Comparison of ENCODE assay signal across 8 cellular contexts in the genomic region with DNA sequence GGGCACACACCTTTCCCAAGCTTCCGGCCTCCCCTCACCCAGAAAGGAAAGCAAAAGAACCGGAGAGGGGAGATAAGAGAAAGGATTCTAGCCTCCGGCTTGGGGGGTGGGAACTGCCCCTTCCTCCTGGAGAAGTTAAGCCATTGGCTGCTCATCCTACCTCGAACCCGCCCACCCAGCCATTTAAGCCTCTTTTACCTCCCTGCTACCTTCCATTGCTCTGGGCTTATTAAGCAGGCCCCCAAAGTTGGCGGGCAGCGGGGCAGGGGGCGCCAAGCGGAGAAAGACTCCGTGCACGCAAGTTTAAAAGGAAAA. TPM values are rescaled to one million over a fixed set of nuclear protein-coding genes. Genes with fewer than 3 reads are reported as not detected.
DNase-seq lines count a peak whose midpoint lies in the region; ATAC-seq, FAIRE-seq and TF ChIP-seq lines count a peak whose summit lies in the region.

No MANE protein-coding gene starts in this region.

- BruUV-seq in endothelial cell of umbilical vein (replicated peaks; lab: Mats Ljungman, UMichigan) = no TSS peak

- peak overlapping the region; percentile 97 for H3K18ac ChIP-seq in mesendoderm (ENCODE audit: low read length)

- H4K20me1 ChIP-seq in endothelial cell of umbilical vein (replicated peaks; ENCODE audit: control insufficient read depth, extremely low read depth, insufficient read depth, low read length) = no peaks in the 10 kb centered on the region

- CTCF ChIA-PET in endothelial cell of umbilical vein (lab: Charles Lee) = interaction anchor here (1.2 to 5.1 kb wide), 10 partner anchors 48 to 494 kb away, joined by 3 to 65 read pairs (median 10); no protein-coding TSS in a partner anchor

- no peaks in the 10 kb centered on the region for H3K27me3 Mint-ChIP-seq in stimulated activated naive B cell treated with anti-CD40 and anti-IgM and Interleukin-4, amounts not matched to agents 10 μg/mL and 1 μg/mL and 100 μg/mL, for 72 hours

- DNase-seq in Ammon's horn (ENCODE audit: low spot score) = peak; percentile 84
- DNase-seq in HPDE6-E6E7 (ENCODE audit: extremely low spot score) = peak; percentile 78
- peak; percentile 97 for DNase-seq in NCI-H69 (lab: John Stamatoyannopoulos, UW)
- peak; percentile 58 for DNase-seq in activated CD4-positive, alpha-beta T cell treated with anti-CD3 and anti-CD28 coated beads, Interleukin-2, amount 50 U/mL, for 1 hour
- DNase-seq in endothelial cell of umbilical vein (ENCODE audit: low read depth, low spot score) = peak; percentile 95
- peak; percentile 99 for DNase-seq in mesendoderm
- DNase-seq in stimulated activated naive B cell treated with anti-CD40 and anti-IgM and Interleukin-4, amounts not matched to agents 10 μg/mL and 1 μg/mL and 100 μg/mL, for 72 hours = peak; percentile 46

- H3K56ac ChIP-seq in mesendoderm (ENCODE audit: low read length) = peak overlapping the region; percentile 99

- peak overlapping the region; percentile 99 for H3K4ac ChIP-seq in mesendoderm (ENCODE audit: low read depth, low read length)

- H4K5ac ChIP-seq in mesendoderm (ENCODE audit: low read length) = no peak overlapping the region

- dilution Hi-C loops in endothelial cell of umbilical vein (cut with MboI; ENCODE audit: extremely low pct_ligation_motif_present, low sequenced_read_pairs) = no loop called here

- peaks cover 40% of the 10 kb centered on the region for H3K79me2 ChIP-seq in endothelial cell of umbilical vein (ENCODE audit: control insufficient read depth, insufficient read depth, low read length)
- peaks cover 18% of the 10 kb centered on the region for H3K79me2 ChIP-seq in mesendoderm (ENCODE audit: control insufficient read depth, insufficient read depth, low read length)

- H3K9me3 ChIP-seq in endothelial cell of umbilical vein (replicated peaks; ENCODE audit: control insufficient read depth, insufficient read depth, low read length) = no peaks in the 10 kb centered on the region

- H3K23ac ChIP-seq in mesendoderm (ENCODE audit: low read length) = no peak overlapping the region

- H3K4me1 Mint-ChIP-seq in stimulated activated naive B cell treated with anti-CD40 and anti-IgM and Interleukin-4, amounts not matched to agents 10 μg/mL and 1 μg/mL and 100 μg/mL, for 72 hours = peaks cover 14 to 48% of the 10 kb centered on the region in 2 donors

- H3K9me3 Mint-ChIP-seq in stimulated activated naive B cell treated with anti-CD40 and anti-IgM and Interleukin-4, amounts not matched to agents 10 μg/mL and 1 μg/mL and 100 μg/mL, for 72 hours = no peaks in the 10 kb centered on the region

- ATAC-seq in stimulated activated naive B cell treated with anti-CD40 and anti-IgM and Interleukin-4, amounts not matched to agents 10 μg/mL and 1 μg/mL and 100 μg/mL, for 72 hours (replicated peaks) = peak; percentile 40 to 44
- no peak for ATAC-seq in GM19023 (IDR thresholded peaks at IDR 0.05; ENCODE audit: unreplicated experiment)

- peak overlapping the region; percentile 88 to 95 for H3K4me3 Mint-ChIP-seq in stimulated activated naive B cell treated with anti-CD40 and anti-IgM and Interleukin-4, amounts not matched to agents 10 μg/mL and 1 μg/mL and 100 μg/mL, for 72 hours

- POLR2A ChIA-PET in endothelial cell of umbilical vein (lab: Charles Lee) = interaction anchor here (1.9 to 3.0 kb wide), 2 partner anchors 57 to 101 kb away, joined by 7 to 17 read pairs; no protein-coding TSS in a partner anchor

- H3K27ac ChIP-seq in endothelial cell of umbilical vein (ENCODE audit: insufficient read depth, low read depth, low read length) (peak overlapping the region; percentile 99), mesendoderm (ENCODE audit: low read depth, low read length) (peak overlapping the region; percentile 100)

- H3K27me3 ChIP-seq in endothelial cell of umbilical vein (ENCODE audit: control insufficient read depth in 2 of 2, insufficient read depth in 2 of 2, low read length in 2 of 2) (no peaks in the 10 kb centered on the region), mesendoderm (ENCODE audit: insufficient read depth, low read length, poor library complexity) (no peaks in the 10 kb centered on the region)

- H3K36me3 ChIP-seq in endothelial cell of umbilical vein (ENCODE audit: control insufficient read depth in 2 of 2, extremely low read depth in 1 of 2, insufficient read depth in 2 of 2, low read length in 2 of 2) (no peaks in the 10 kb centered on the region), mesendoderm (ENCODE audit: control insufficient read depth, insufficient read depth, low read length) (no peaks in the 10 kb centered on the region)

- H3K4me2 ChIP-seq in endothelial cell of umbilical vein (ENCODE audit: insufficient read depth, low read length) (peak overlapping the region; percentile 95), mesendoderm (ENCODE audit: low read length) (peak overlapping the region; percentile 92)

- no peak overlapping the region for H2BK15ac ChIP-seq in mesendoderm (replicated peaks; ENCODE audit: low read depth)

- H4K8ac ChIP-seq in mesendoderm (ENCODE audit: low read depth, low read length) = peak overlapping the region; percentile 90

- H3K9me1 ChIP-seq in endothelial cell of umbilical vein (replicated peaks; ENCODE audit: control insufficient read depth, extremely low read depth, insufficient read depth, low read length) = no peaks in the 10 kb centered on the region

- peaks cover 7% of the 10 kb centered on the region for H3K79me1 ChIP-seq in mesendoderm (ENCODE audit: low read length)

- H3K9ac ChIP-seq in endothelial cell of umbilical vein (replicated peaks; ENCODE audit: extremely low read depth, insufficient read depth, low read length) = peak overlapping the region; percentile 99
- H3K9ac ChIP-seq in mesendoderm (ENCODE audit: low read length) = peak overlapping the region; percentile 98

- no peak overlapping the region for H2BK5ac ChIP-seq in mesendoderm (ENCODE audit: low read length)

- H3K4me3 ChIP-seq in endothelial cell of umbilical vein (replicated peaks in 1 of 3; ENCODE audit: insufficient read depth in 1 of 3, low read depth in 1 of 3, low read length in 3 of 3) (peak overlapping the region; percentile 61 to 91 (median 64)), mesendoderm (ENCODE audit: low read length) (peak overlapping the region; percentile 94)

- no peak for TF ChIP-seq CTCF in endothelial cell of umbilical vein (IDR thresholded peaks at IDR 0.05; ENCODE audit: extremely low read depth in 1 of 2, insufficient read depth in 1 of 2, low read depth in 1 of 2, low read length in 2 of 2)

- no peaks in the 10 kb centered on the region for H3K36me3 Mint-ChIP-seq in stimulated activated naive B cell treated with anti-CD40 and anti-IgM and Interleukin-4, amounts not matched to agents 10 μg/mL and 1 μg/mL and 100 μg/mL, for 72 hours

- intact Hi-C loops in endothelial cell of umbilical vein (cut with micrococcal nuclease) = loop anchor here (1.0 to 5.0 kb wide), 16 partner anchors 25 to 494 kb away; a partner anchor contains a TSS

- no peak overlapping the region for H2BK120ac ChIP-seq in mesendoderm (ENCODE audit: low read depth, low read length)

- peak overlapping the region; percentile 65 for H3K27ac Mint-ChIP-seq in stimulated activated naive B cell treated with anti-CD40 and anti-IgM and Interleukin-4, amounts not matched to agents 10 μg/mL and 1 μg/mL and 100 μg/mL, for 72 hours

- H3K4me1 ChIP-seq in endothelial cell of umbilical vein (ENCODE audit: control insufficient read depth, extremely low read depth, insufficient read depth, low read length) (peaks cover 10% of the 10 kb centered on the region), mesendoderm (ENCODE audit: control insufficient read depth, low read depth, low read length) (no peaks in the 10 kb centered on the region)

- H2AFZ ChIP-seq in endothelial cell of umbilical vein (ENCODE audit: low read depth, low read length) = no peak overlapping the region

- peak; percentile 94 for TF ChIP-seq POLR2A in endothelial cell of umbilical vein (IDR thresholded peaks at IDR 0.05; ENCODE audit: low read depth, low read length)

- WGBS in mesendoderm (ENCODE audit: extremely low coverage, insufficient coverage, low lambda C conversion rate) = no CpG with 5 or more reads among the region's 11 CpGs

- no peak overlapping the region for H2AK5ac ChIP-seq in mesendoderm (ENCODE audit: low read length)

- peak; percentile 81 for FAIRE-seq in endothelial cell of umbilical vein (lab: Jason Lieb, UNC)

TF ChIP-seq in endothelial cell of umbilical vein, 7 proteins besides CTCF, POLR2A, EP300 and RAD21:
- TF ChIP-seq EZH2 (IDR thresholded peaks at IDR 0.05; ENCODE audit: borderline replicate concordance, low read depth, low read length, severe bottlenecking) (no peak), GATA2 (IDR thresholded peaks at IDR 0.05; ENCODE audit: insufficient read depth, insufficient read length, low read depth, low read length) (peak; percentile 62), POLR2AphosphoS5 (IDR thresholded peaks at IDR 0.05; ENCODE audit: insufficient read depth, low read depth, low read length) (peak; percentile 48)

RNA-seq across cellular contexts. Expression of a gene that starts 2.3 kb away (rescaled TPM):
- 20.1 and 20.3 TPM in 2 replicates for total RNA-seq in endothelial cell of umbilical vein
- 13.1 and 14.0 TPM in 2 replicates for polyA plus RNA-seq in endothelial cell of umbilical vein
- polyA plus RNA-seq in endothelial cell of umbilical vein (2011; cell fraction: cytosol; rRNA removed) = 11.6 TPM in 2 replicates
- polyA plus RNA-seq in endothelial cell of umbilical vein (2011; cell fraction: nucleus; rRNA removed) = 21.1 and 27.4 TPM in 2 replicates
- 8.1 and 10.2 TPM in 2 replicates for polyA plus RNA-seq in endothelial cell of umbilical vein (2012)
- polyA minus RNA-seq in endothelial cell of umbilical vein = 24.5 and 26.5 TPM in 2 replicates
- polyA minus RNA-seq in endothelial cell of umbilical vein (2011; cell fraction: cytosol; rRNA and poly(A)+ RNA removed) = 1.1 TPM
- 55.7 and 61.8 TPM in 2 replicates for polyA minus RNA-seq in endothelial cell of umbilical vein (2011; cell fraction: nucleus; rRNA and poly(A)+ RNA removed)
- polyA plus RNA-seq in mesendoderm (2013, experiment 1 of 2) = 19.2 TPM
- polyA plus RNA-seq in mesendoderm (2013, experiment 2 of 2) = 19.6 TPM

Comparison
In these comparisons a context has a peak if more than half of its experiments do, and no peak if none do; other contexts are left out.
1. DNase-seq: peak in every context shown above with its lines; median percentile 99 in mesendoderm; 97 in NCI-H69; 95 in endothelial cell of umbilical vein; 84 in Ammon's horn; 78 in HPDE6-E6E7; 58 in activated CD4-positive, alpha-beta T cell treated with anti-CD3 and anti-CD28 coated beads, Interleukin-2, amount 50 U/mL, for 1 hour; 46 in stimulated activated naive B cell treated with anti-CD40 and anti-IgM and Interleukin-4, amounts not matched to agents 10 μg/mL and 1 μg/mL and 100 μg/mL, for 72 hours.